Comparison of ENCODE assay signal across 1 cellular context in genomic region chr5:40021007-40021406, GRCh38.
TF ChIP-seq lines count a peak whose summit lies in the region.

No MANE protein-coding gene starts in this region.

TF ChIP-seq in IMR-90, 13 proteins besides CTCF, POLR2A, EP300 and RAD21 (continued from another document):
- TF ChIP-seq, protein P1, sequence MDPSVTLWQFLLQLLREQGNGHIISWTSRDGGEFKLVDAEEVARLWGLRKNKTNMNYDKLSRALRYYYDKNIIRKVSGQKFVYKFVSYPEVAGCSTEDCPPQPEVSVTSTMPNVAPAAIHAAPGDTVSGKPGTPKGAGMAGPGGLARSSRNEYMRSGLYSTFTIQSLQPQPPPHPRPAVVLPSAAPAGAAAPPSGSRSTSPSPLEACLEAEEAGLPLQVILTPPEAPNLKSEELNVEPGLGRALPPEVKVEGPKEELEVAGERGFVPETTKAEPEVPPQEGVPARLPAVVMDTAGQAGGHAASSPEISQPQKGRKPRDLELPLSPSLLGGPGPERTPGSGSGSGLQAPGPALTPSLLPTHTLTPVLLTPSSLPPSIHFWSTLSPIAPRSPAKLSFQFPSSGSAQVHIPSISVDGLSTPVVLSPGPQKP (IDR thresholded peaks at IDR 0.05; ENCODE audit: borderline replicate concordance, low read depth, low read length): no peak
- TF ChIP-seq RCOR1 (IDR thresholded peaks at IDR 0.05; ENCODE audit: insufficient replicate concordance, low read length): no peak
- TF ChIP-seq CEBPB (IDR thresholded peaks at IDR 0.05; ENCODE audit: low read depth, low read length): no peak
- no peak for TF ChIP-seq BHLHE40 (IDR thresholded peaks at IDR 0.05; ENCODE audit: low read depth, low read length)
- TF ChIP-seq, protein P2, sequence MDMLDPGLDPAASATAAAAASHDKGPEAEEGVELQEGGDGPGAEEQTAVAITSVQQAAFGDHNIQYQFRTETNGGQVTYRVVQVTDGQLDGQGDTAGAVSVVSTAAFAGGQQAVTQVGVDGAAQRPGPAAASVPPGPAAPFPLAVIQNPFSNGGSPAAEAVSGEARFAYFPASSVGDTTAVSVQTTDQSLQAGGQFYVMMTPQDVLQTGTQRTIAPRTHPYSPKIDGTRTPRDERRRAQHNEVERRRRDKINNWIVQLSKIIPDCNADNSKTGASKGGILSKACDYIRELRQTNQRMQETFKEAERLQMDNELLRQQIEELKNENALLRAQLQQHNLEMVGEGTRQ (IDR thresholded peaks at IDR 0.05; ENCODE audit: low read depth, low read length): no peak
